30 cellular contexts compared by ENCODE assay signal in the genomic region with DNA sequence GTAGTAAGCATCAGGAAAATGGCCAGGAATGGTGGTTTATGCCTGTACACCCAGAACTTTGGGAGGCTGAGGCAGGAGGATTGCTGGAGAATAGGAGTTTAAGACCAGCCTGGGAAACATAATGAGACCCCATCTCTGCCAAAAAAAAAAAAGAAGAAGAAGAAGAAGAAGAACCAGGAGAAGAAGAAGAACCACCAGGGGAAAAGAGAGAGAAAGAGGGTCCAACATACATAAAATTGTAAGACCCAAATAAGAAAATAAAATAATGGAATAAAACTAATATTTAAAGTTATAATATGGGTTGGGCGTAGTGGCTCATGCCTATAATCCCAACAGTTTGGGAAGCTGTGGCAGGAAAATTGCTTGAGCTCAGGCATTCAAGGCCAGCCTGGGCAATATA.
"Had no signal": no experiment of that assay in that cellular context is flagged by ENCODE, and none has a peak within 500 bp of the region (broad histone marks: within the 10 kb centered on the region; RNA-seq: fewer than 3 reads in every experiment).

No MANE protein-coding gene starts in this region.

- ATAC-seq: activated CD4-positive, alpha-beta T cell treated with anti-CD3 and anti-CD28 coated beads for 36 hours; activated CD8-positive, alpha-beta memory T cell treated with anti-CD3 and anti-CD28 coated beads, Interleukin-2, amount 10 ng/mL, durations not matched to agents 7 days and 5 days; activated CD8-positive, alpha-beta T cell treated with anti-CD3 and anti-CD28 coated beads, Interleukin-2, amount 10 ng/mL, durations not matched to agents 7 days and 5 days; activated T-helper 17 cell treated with anti-CD3 and anti-CD28 coated beads, Interleukin-2, amount 50 U/mL, for 72 hours; esophagus mucosa had no signal

- H3K27ac ChIP-seq: epithelial cell of prostate had no signal

- FAIRE-seq: astrocyte, colon, endometrium, endothelial cell of umbilical vein, frontal cortex had no signal

- DNase-seq: activated CD4-positive, alpha-beta memory T cell treated with anti-CD3 and anti-CD28 coated beads for 36 hours; activated CD4-positive, alpha-beta T cell treated with anti-CD3 and anti-CD28 coated beads for 36 hours; activated CD4-positive, alpha-beta T cell treated with anti-CD3 and anti-CD28 coated beads, Interleukin-2, amount 10 ng/mL, durations not matched to agents 24 days and 14 days; activated CD4-positive, CD25-positive, alpha-beta regulatory T cell; activated CD4-positive, CD25-positive, alpha-beta regulatory T cell treated with anti-CD3 and anti-CD28 coated beads, Interleukin-2, amount 50 U/mL, for 72 hours; activated CD8-positive, alpha-beta memory T cell treated with anti-CD3 and anti-CD28 coated beads, Interleukin-2, amount 10 ng/mL, durations not matched to agents 7 days and 5 days; activated CD8-positive, alpha-beta memory T cell treated with anti-CD3 and anti-CD28 coated beads, Interleukin-2, amount 50 U/mL, for 4 hours; activated CD8-positive, alpha-beta T cell treated with anti-CD3 and anti-CD28 coated beads, Interleukin-2, amount 10 ng/mL, durations not matched to agents 7 days and 5 days; activated effector memory CD4-positive, alpha-beta T cell treated with Interleukin-2 at 50 U/mL for 16 hours; activated gamma-delta T cell treated with Interleukin-2 at 50 U/mL for 16 hours; activated naive CD4-positive, alpha-beta T cell treated with anti-CD3 and anti-CD28 coated beads, Interleukin-2, amount 50 U/mL, for 16 hours; activated naive CD4-positive, alpha-beta T cell treated with Interleukin-2 at 50 U/mL for 16 hours; activated T-cell treated with anti-CD3 and anti-CD28 coated beads, Interleukin-2, amount 50 U/mL, for 1 hour; amniotic stem cell; anterior cingulate cortex; caudate nucleus; cortex of kidney; effector CD8-positive, alpha-beta T cell; foreskin fibroblast; head of caudate nucleus; hypothalamus; T-helper 2 cell had no signal
